Comparison of ENCODE assay signal across 8 cellular contexts in genomic region chr2:74334931-74335333, GRCh38. TPM values are rescaled to one million over a fixed set of nuclear protein-coding genes. Genes with fewer than 3 reads are reported as not detected.
A peak's percentile ranks its signal among the peaks of the same experiment; 100 is the strongest.
DNase-seq lines count a peak whose midpoint lies in the region; ATAC-seq, FAIRE-seq and TF ChIP-seq lines count a peak whose summit lies in the region.

No MANE protein-coding gene starts in this region.

- H3K27me3 Mint-ChIP-seq in activated CD8-positive, alpha-beta memory T cell treated with anti-CD3 and anti-CD28 coated beads, Interleukin-2, amount 10 ng/mL, durations not matched to agents 7 days and 5 days, result no peaks in the 10 kb centered on the region

- dilution Hi-C loops in endothelial cell of umbilical vein (cut with MboI; ENCODE audit: extremely low pct_ligation_motif_present, low sequenced_read_pairs), result no loop called here

- H3K4me1 Mint-ChIP-seq in activated CD8-positive, alpha-beta memory T cell treated with anti-CD3 and anti-CD28 coated beads, Interleukin-2, amount 10 ng/mL, durations not matched to agents 7 days and 5 days, result no peaks in the 10 kb centered on the region

- peak; percentile 35 for DNase-seq in CMK (ENCODE audit: low read depth)
- peak; percentile 5 for DNase-seq in NK-92 (lab: John Stamatoyannopoulos, UW; ENCODE audit: unreplicated experiment)
- DNase-seq in activated CD8-positive, alpha-beta memory T cell treated with anti-CD3 and anti-CD28 coated beads, Interleukin-2, amount 10 ng/mL, durations not matched to agents 7 days and 5 days, result peak; percentile 81
- peak; percentile 70 for DNase-seq in endothelial cell of umbilical vein (ENCODE audit: low read depth, low spot score)
- DNase-seq in mucosa of descending colon, result peak; percentile 61 to 88 (median 88)
- DNase-seq in stimulated activated CD8-positive, alpha-beta memory T cell treated with anti-CD3 and anti-CD28 coated beads, Interleukin-4, amount 100 ng/mL, for 24 hours (ENCODE audit: low read depth), result peak; percentile 57

- FAIRE-seq in endothelial cell of umbilical vein (lab: Jason Lieb, UNC), result peak; percentile 93

- TF ChIP-seq CTCF in endothelial cell of umbilical vein (IDR thresholded peaks at IDR 0.05; ENCODE audit: extremely low read depth in 1 of 2, insufficient read depth in 1 of 2, low read depth in 1 of 2, low read length in 2 of 2) (peak; percentile 88 to 95), mucosa of descending colon (IDR thresholded peaks at IDR 0.05) (peak; percentile 95)

- intact Hi-C loops in endothelial cell of umbilical vein (cut with micrococcal nuclease), result loop anchor here (1.0 to 5.0 kb wide), 5 partner anchors 57 to 511 kb away; no protein-coding TSS in a partner anchor
- intact Hi-C loops in mucosa of descending colon (cut with DNase I, micrococcal nuclease), result loop anchor here in 1 of 2 donors (10.0 kb wide), 2 partner anchors 60 to 70 kb away; no protein-coding TSS in a partner anchor

- no peaks in the 10 kb centered on the region for H3K4me1 ChIP-seq in endothelial cell of umbilical vein (ENCODE audit: control insufficient read depth, extremely low read depth, insufficient read depth, low read length)
- peaks cover 4% of the 10 kb centered on the region for H3K4me1 ChIP-seq in mucosa of descending colon (ENCODE audit: low read depth)

- no peaks in the 10 kb centered on the region for H3K79me2 ChIP-seq in endothelial cell of umbilical vein (ENCODE audit: control insufficient read depth, insufficient read depth, low read length)

- no TSS peak for BruUV-seq in endothelial cell of umbilical vein (replicated peaks; lab: Mats Ljungman, UMichigan)

- no peaks in the 10 kb centered on the region for H4K20me1 ChIP-seq in endothelial cell of umbilical vein (replicated peaks; ENCODE audit: control insufficient read depth, extremely low read depth, insufficient read depth, low read length)

- H3K9me3 ChIP-seq in endothelial cell of umbilical vein (replicated peaks; ENCODE audit: control insufficient read depth, insufficient read depth, low read length) (no peaks in the 10 kb centered on the region), mucosa of descending colon (no peaks in the 10 kb centered on the region)

- POLR2A ChIA-PET in endothelial cell of umbilical vein (lab: Charles Lee), result interaction anchor here (0.6 kb wide), 1 partner anchor 129 kb away, joined by 4 read pairs; no protein-coding TSS in a partner anchor

- H3K27me3 ChIP-seq in endothelial cell of umbilical vein (ENCODE audit: control insufficient read depth in 2 of 2, insufficient read depth in 2 of 2, low read length in 2 of 2), result peaks cover 0 to 2% of the 10 kb centered on the region in 2 experiments

- H3K4me2 ChIP-seq in endothelial cell of umbilical vein (ENCODE audit: insufficient read depth, low read length), result no peak overlapping the region

- H3K4me3 ChIP-seq in endothelial cell of umbilical vein (replicated peaks in 1 of 3; ENCODE audit: insufficient read depth in 1 of 3, low read depth in 1 of 3, low read length in 3 of 3), result no peak overlapping the region
- no peak overlapping the region for H3K4me3 ChIP-seq in mucosa of descending colon

- CTCF ChIA-PET in activated CD8-positive, alpha-beta memory T cell treated with anti-CD3 and anti-CD28 coated beads, Interleukin-2, amount 10 ng/mL, durations not matched to agents 7 days and 5 days (lab: Charles Lee), result interaction anchor here (0.6 to 6.8 kb wide), 68 partner anchors 9 to 582 kb away, joined by 3 to 76 read pairs (median 5); partner anchors contain the start of genes BOLA3, CCDC142, MOB1A and STAMBP
- CTCF ChIA-PET in endothelial cell of umbilical vein (lab: Charles Lee), result interaction anchor here (0.5 to 5.4 kb wide), 65 partner anchors 11 to 655 kb away, joined by 3 to 110 read pairs (median 4); partner anchors contain the start of genes CCDC142, DCTN1, MTHFD2 and SLC4A5

- H3K27ac Mint-ChIP-seq in activated CD8-positive, alpha-beta memory T cell treated with anti-CD3 and anti-CD28 coated beads, Interleukin-2, amount 10 ng/mL, durations not matched to agents 7 days and 5 days, result no peak overlapping the region

- TF ChIP-seq POLR2A in endothelial cell of umbilical vein (IDR thresholded peaks at IDR 0.05; ENCODE audit: low read depth, low read length), result no peak

- no peaks in the 10 kb centered on the region for H3K9me1 ChIP-seq in endothelial cell of umbilical vein (replicated peaks; ENCODE audit: control insufficient read depth, extremely low read depth, insufficient read depth, low read length)

- H3K4me3 Mint-ChIP-seq in activated CD8-positive, alpha-beta memory T cell treated with anti-CD3 and anti-CD28 coated beads, Interleukin-2, amount 10 ng/mL, durations not matched to agents 7 days and 5 days, result no peak overlapping the region

- H2AFZ ChIP-seq in endothelial cell of umbilical vein (ENCODE audit: low read depth, low read length), result no peak overlapping the region

- H3K9ac ChIP-seq in endothelial cell of umbilical vein (replicated peaks; ENCODE audit: extremely low read depth, insufficient read depth, low read length), result no peak overlapping the region

- H3K9me3 Mint-ChIP-seq in activated CD8-positive, alpha-beta memory T cell treated with anti-CD3 and anti-CD28 coated beads, Interleukin-2, amount 10 ng/mL, durations not matched to agents 7 days and 5 days (ENCODE audit: low read depth), result no peaks in the 10 kb centered on the region

- H3K36me3 ChIP-seq in endothelial cell of umbilical vein (ENCODE audit: control insufficient read depth in 2 of 2, extremely low read depth in 1 of 2, insufficient read depth in 2 of 2, low read length in 2 of 2) (no peaks in the 10 kb centered on the region), mucosa of descending colon (ENCODE audit: low read depth) (no peaks in the 10 kb centered on the region)

- peak; percentile 60 for ATAC-seq in HG02885 (IDR thresholded peaks at IDR 0.05; ENCODE audit: poor library complexity, unreplicated experiment)
- ATAC-seq in activated CD8-positive, alpha-beta memory T cell treated with anti-CD3 and anti-CD28 coated beads, Interleukin-2, amount 10 ng/mL, durations not matched to agents 7 days and 5 days, result peak; percentile 83
- ATAC-seq in mucosa of descending colon, result peak; percentile 98
- no peak for ATAC-seq in HG02973 (IDR thresholded peaks at IDR 0.05; ENCODE audit: unreplicated experiment)

- no peaks in the 10 kb centered on the region for H3K36me3 Mint-ChIP-seq in activated CD8-positive, alpha-beta memory T cell treated with anti-CD3 and anti-CD28 coated beads, Interleukin-2, amount 10 ng/mL, durations not matched to agents 7 days and 5 days

- no peak overlapping the region for H3K27ac ChIP-seq in endothelial cell of umbilical vein (ENCODE audit: insufficient read depth, low read depth, low read length)

TF ChIP-seq in endothelial cell of umbilical vein, 7 proteins besides CTCF, POLR2A, EP300 and RAD21:
- TF ChIP-seq, protein P1, sequence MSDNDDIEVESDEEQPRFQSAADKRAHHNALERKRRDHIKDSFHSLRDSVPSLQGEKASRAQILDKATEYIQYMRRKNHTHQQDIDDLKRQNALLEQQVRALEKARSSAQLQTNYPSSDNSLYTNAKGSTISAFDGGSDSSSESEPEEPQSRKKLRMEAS (IDR thresholded peaks at IDR 0.05; ENCODE audit: insufficient read depth, insufficient read length), result no peak
- TF ChIP-seq GATA2 (IDR thresholded peaks at IDR 0.05; ENCODE audit: insufficient read depth, insufficient read length, low read depth, low read length) (no peak), POLR2AphosphoS5 (IDR thresholded peaks at IDR 0.05; ENCODE audit: insufficient read depth, low read depth, low read length) (no peak), MYC (IDR thresholded peaks at IDR 0.05; ENCODE audit: low read depth, low read length) (no peak), EZH2 (IDR thresholded peaks at IDR 0.05; ENCODE audit: borderline replicate concordance, low read depth, low read length, severe bottlenecking) (no peak), JUN (IDR thresholded peaks at IDR 0.05; ENCODE audit: borderline replicate concordance, insufficient read depth, insufficient read length, low read depth) (no peak), FOS (IDR thresholded peaks at IDR 0.05; ENCODE audit: borderline replicate concordance, insufficient read depth, low read length) (no peak)
TF ChIP-seq in endothelial cell of umbilical vein: peak in this region for 0.

RNA-seq across cellular contexts. Expression of gene SLC4A5, which starts 8.3 kb away (rescaled TPM):
- 1 to 10 TPM in 1 of 2 experiments, under 1 TPM in 1; 0.42 to 2.6 TPM for total RNA-seq in activated CD8-positive, alpha-beta memory T cell treated with anti-CD3 and anti-CD28 coated beads, Interleukin-2, amount 10 ng/mL, durations not matched to agents 7 days and 5 days
- 0.97 and 1.2 TPM in 2 replicates for total RNA-seq in endothelial cell of umbilical vein
- 0.12 and 0.21 TPM in 2 replicates for polyA plus RNA-seq in endothelial cell of umbilical vein
- 0.08 and 0.12 TPM in 2 replicates for polyA plus RNA-seq in endothelial cell of umbilical vein (2011; cell fraction: cytosol; rRNA removed)
- polyA plus RNA-seq in endothelial cell of umbilical vein (2011; cell fraction: nucleus; rRNA removed), result 0.37 and 2.0 TPM in 2 replicates
- polyA plus RNA-seq in endothelial cell of umbilical vein (2012), result 0.28 and 0.44 TPM in 2 replicates
- 0.59 and 0.61 TPM in 2 replicates for polyA minus RNA-seq in endothelial cell of umbilical vein
- polyA minus RNA-seq in endothelial cell of umbilical vein (2011; cell fraction: cytosol; rRNA and poly(A)+ RNA removed), result not detected
- 1.2 and 2.2 TPM in 2 replicates for polyA minus RNA-seq in endothelial cell of umbilical vein (2011; cell fraction: nucleus; rRNA and poly(A)+ RNA removed)
- 1 to 10 TPM; 2.1 to 3.1 (median 2.1) TPM for total RNA-seq in mucosa of descending colon

RNA-seq across cellular contexts. Expression of gene DCTN1, which starts 45.2 kb away (rescaled TPM):
- 100 to 1,000 TPM in 1 of 2 experiments, 10 to 100 TPM in 1; 98.3 to 108 TPM for total RNA-seq in activated CD8-positive, alpha-beta memory T cell treated with anti-CD3 and anti-CD28 coated beads, Interleukin-2, amount 10 ng/mL, durations not matched to agents 7 days and 5 days
- total RNA-seq in endothelial cell of umbilical vein, result 165 and 170 TPM in 2 replicates
- 120 and 130 TPM in 2 replicates for polyA plus RNA-seq in endothelial cell of umbilical vein
- polyA plus RNA-seq in endothelial cell of umbilical vein (2011; cell fraction: cytosol; rRNA removed), result 110 and 121 TPM in 2 replicates
- 166 and 178 TPM in 2 replicates for polyA plus RNA-seq in endothelial cell of umbilical vein (2011; cell fraction: nucleus; rRNA removed)
- 149 and 151 TPM in 2 replicates for polyA plus RNA-seq in endothelial cell of umbilical vein (2012)
- polyA minus RNA-seq in endothelial cell of umbilical vein, result 220 and 227 TPM in 2 replicates
- 83.8 TPM for polyA minus RNA-seq in endothelial cell of umbilical vein (2011; cell fraction: cytosol; rRNA and poly(A)+ RNA removed)
- 58.7 and 74.9 TPM in 2 replicates for polyA minus RNA-seq in endothelial cell of umbilical vein (2011; cell fraction: nucleus; rRNA and poly(A)+ RNA removed)
- 100 to 1,000 TPM; 114 to 159 (median 116) TPM for total RNA-seq in mucosa of descending colon

Comparison
In these comparisons a context has a peak if more than half of its experiments do, and no peak if none do; other contexts are left out.
1. DNase-seq: peak in every context shown above with its lines; median percentile 88 in mucosa of descending colon; 81 in activated CD8-positive, alpha-beta memory T cell treated with anti-CD3 and anti-CD28 coated beads, Interleukin-2, amount 10 ng/mL, durations not matched to agents 7 days and 5 days; 70 in endothelial cell of umbilical vein; 57 in stimulated activated CD8-positive, alpha-beta memory T cell treated with anti-CD3 and anti-CD28 coated beads, Interleukin-4, amount 100 ng/mL, for 24 hours; 35 in CMK; 5 in NK-92.